Comparison of ENCODE assay signal across 8 cellular contexts in the genomic region with DNA sequence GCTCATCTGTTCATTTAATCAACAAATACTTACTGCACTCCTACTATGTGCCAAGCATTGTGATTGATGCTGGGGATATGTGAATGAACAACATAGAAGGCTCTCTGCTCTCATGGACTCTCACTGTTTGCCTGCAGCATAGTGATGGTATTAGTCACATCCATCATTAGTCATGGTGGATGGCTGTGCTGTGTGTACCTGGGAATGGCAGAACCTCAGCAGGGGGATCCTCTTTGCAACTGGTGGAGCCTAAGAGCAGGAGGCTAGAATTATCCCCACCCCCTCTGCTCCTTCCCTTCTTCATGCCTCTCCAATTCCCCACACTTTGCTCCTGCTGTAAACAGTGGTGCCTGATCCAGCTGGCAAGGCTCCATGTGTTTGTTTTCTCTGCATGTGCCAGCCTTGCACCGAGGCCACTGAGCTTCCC. TPM values are rescaled to one million over a fixed set of nuclear protein-coding genes. Genes with fewer than 3 reads are reported as not detected.
DNase-seq lines count a peak whose midpoint lies in the region; ATAC-seq and TF ChIP-seq lines count a peak whose summit lies in the region.

No MANE protein-coding gene starts in this region.

- intact Hi-C loops in thyroid gland (cut with DNase I): no loop called here

- no peaks in the 10 kb centered on the region for H3K36me3 ChIP-seq in NT2/D1 (ENCODE audit: insufficient read depth, insufficient read length, low read length)
- H3K36me3 ChIP-seq in thyroid gland: no peaks in the 10 kb centered on the region

- TF ChIP-seq CTCF in fibroblast of pulmonary artery (IDR thresholded peaks at IDR 0.05; ENCODE audit: low read length, missing control alignments): no peak
- no peak for TF ChIP-seq CTCF in thyroid gland (IDR thresholded peaks at IDR 0.05)
- no peak for TF ChIP-seq CTCF in GM13976 (IDR thresholded peaks at IDR 0.05; ENCODE audit: borderline replicate concordance, control extremely low read depth, extremely low read depth, insufficient read depth, missing control alignments)

- ATAC-seq in GM19035 (IDR thresholded peaks at IDR 0.05; ENCODE audit: unreplicated experiment) (no peak), GM21367 (IDR thresholded peaks at IDR 0.05; ENCODE audit: unreplicated experiment) (no peak)

- DNase-seq in activated CD4-positive, alpha-beta T cell treated with anti-CD3 and anti-CD28 coated beads for 48 hours: peak; percentile 16
- DNase-seq in activated CD4-positive, alpha-beta T cell treated with anti-CD3 and anti-CD28 coated beads for 4 hours: no peak
- DNase-seq in NT2/D1 (ENCODE audit: low read depth, low spot score) (peak; percentile 74), fibroblast of pulmonary artery (ENCODE audit: low read depth) (peak; percentile 65), thyroid gland (peak; percentile 77 to 82), GM13976 (ENCODE audit: low spot score) (no peak)

- H3K9ac ChIP-seq in NT2/D1 (ENCODE audit: insufficient read length, low read depth): no peak overlapping the region

- H3K4me1 ChIP-seq in NT2/D1 (ENCODE audit: insufficient read depth, insufficient read length): peaks cover 7% of the 10 kb centered on the region
- H3K4me1 ChIP-seq in thyroid gland: peaks cover 28 to 43% of the 10 kb centered on the region in 2 donors

- peak overlapping the region in 1 of 3 donors; percentile 50 for H3K27ac ChIP-seq in thyroid gland

- in situ Hi-C loops in GM13976 (cut with MboI; ENCODE audit: low sequenced_read_pairs, unreplicated experiment): no loop called here

- no peak for TF ChIP-seq POLR2A in thyroid gland (IDR thresholded peaks at IDR 0.05)

- H3K27me3 ChIP-seq in NT2/D1 (ENCODE audit: insufficient read depth, insufficient read length) (no peaks in the 10 kb centered on the region), thyroid gland (no peaks in the 10 kb centered on the region)

- H3K4me3 ChIP-seq in NT2/D1 (ENCODE audit: insufficient read length, low read depth) (no peak overlapping the region), fibroblast of pulmonary artery (replicated peaks; ENCODE audit: low read depth, low read length) (no peak overlapping the region), thyroid gland (replicated peaks in 1 of 3) (no peak overlapping the region)

- 0 to 13% methylated on average over 1 of the region's 1 CpG for WGBS in thyroid gland, 2 donors

- H3K9me3 ChIP-seq in NT2/D1 (ENCODE audit: insufficient read depth, low read length) (no peaks in the 10 kb centered on the region), thyroid gland (no peaks in the 10 kb centered on the region)

RNA-seq across cellular contexts. Expression of gene BOC, which starts 20.5 kb away (rescaled TPM):
- 10 to 100 TPM; 40.2 to 68.3 (median 51.2) TPM for total RNA-seq in thyroid gland

Comparison
In these comparisons a context has a peak if more than half of its experiments do, and no peak if none do; other contexts are left out.
1. DNase-seq: peak in activated CD4-positive, alpha-beta T cell treated with anti-CD3 and anti-CD28 coated beads for 48 hours (single experiment), NT2/D1 (single experiment), fibroblast of pulmonary artery (single experiment) and thyroid gland (2 of 2); none in activated CD4-positive, alpha-beta T cell treated with anti-CD3 and anti-CD28 coated beads for 4 hours (0 of 2) and GM13976 (single experiment).